ENCODE assay signal across 11 cellular contexts in genomic region chr21:32768530-32768929, GRCh38. TPM values are rescaled to one million over a fixed set of nuclear protein-coding genes. Genes with fewer than 3 reads are reported as not detected.
A peak's percentile ranks its signal among the peaks of the same experiment; 100 is the strongest.
DNase-seq lines count a peak whose midpoint lies in the region; ATAC-seq and TF ChIP-seq lines count a peak whose summit lies in the region.
"Had no signal": no experiment of that assay in that cellular context is flagged by ENCODE, and none has a peak within 500 bp of the region (broad histone marks: within the 10 kb centered on the region; RNA-seq: fewer than 3 reads in every experiment).

No MANE protein-coding gene starts in this region.

- no peak overlapping the region for H3K27ac ChIP-seq in CD4-positive, alpha-beta memory T cell (ENCODE audit: low read depth, low read length)
- H3K27ac ChIP-seq in HEK293 (ENCODE audit: extremely low read depth, low read depth, low read length), result no peak overlapping the region

- H3K4me1 ChIP-seq in CD4-positive, alpha-beta memory T cell (ENCODE audit: insufficient read depth, low read length), result peaks cover 70% of the 10 kb centered on the region
- H3K4me1 ChIP-seq in HEK293 (ENCODE audit: control insufficient read depth, insufficient read depth, low read length), result peaks cover 8% of the 10 kb centered on the region

- H3K36me3 Mint-ChIP-seq in CD4-positive, alpha-beta memory T cell, result peaks cover 37 to 59% of the 10 kb centered on the region in 2 donors
- H3K36me3 Mint-ChIP-seq in T-helper 17 cell (ENCODE audit: low read depth) (peaks cover 19% of the 10 kb centered on the region), mesothelial cell of epicardium (peaks cover 27% of the 10 kb centered on the region)

- no peak overlapping the region for H3K4me3 ChIP-seq in CD4-positive, alpha-beta memory T cell (ENCODE audit: low read length in 2 of 2)
- no peak overlapping the region for H3K4me3 ChIP-seq in HEK293 (ENCODE audit: low read depth, low read length)

- intact Hi-C loops in CD4-positive, alpha-beta memory T cell (cut with micrococcal nuclease), result no loop called here

- TF ChIP-seq CTCF in HEK293 (tag by site-specific recombination; IDR thresholded peaks at IDR 0.05) (no peak), mesothelial cell of epicardium (IDR thresholded peaks at IDR 0.05; ENCODE audit: unreplicated experiment) (no peak)

- POLR2A ChIA-PET in CD4-positive, alpha-beta memory T cell (lab: Charles Lee; ENCODE audit: partially characterized antibody), result no interaction called here
- POLR2A ChIA-PET in HEK293 (lab: Yijun Ruan, JAX), result no interaction called here

- H3K4me1 Mint-ChIP-seq in CD4-positive, alpha-beta memory T cell, result peaks cover 50 to 85% (median 68%) of the 10 kb centered on the region in 4 donors
- H3K4me1 Mint-ChIP-seq in T-helper 17 cell (peaks cover 60% of the 10 kb centered on the region), mesothelial cell of epicardium (peaks cover 46% of the 10 kb centered on the region)

- H3K27ac Mint-ChIP-seq in CD4-positive, alpha-beta memory T cell, result peak overlapping the region in 2 of 7 donors; percentile 79 to 97
- H3K27ac Mint-ChIP-seq in T-helper 17 cell (peak overlapping the region; percentile 37), mesothelial cell of epicardium (peak overlapping the region; percentile 9)

- peaks cover 0 to 3% of the 10 kb centered on the region in 2 donors for H3K27me3 Mint-ChIP-seq in CD4-positive, alpha-beta memory T cell
- H3K27me3 Mint-ChIP-seq in T-helper 17 cell (no peaks in the 10 kb centered on the region), mesothelial cell of epicardium (ENCODE audit: low read depth) (peaks cover 2% of the 10 kb centered on the region)

- DNase-seq in CD4-positive, alpha-beta memory T cell, result no peak
- DNase-seq in T-helper 17 cell (no peak), mesothelial cell of epicardium (ENCODE audit: low spot score in 2 of 2, unreplicated experiment in 2 of 2) (no peak), SW 1271 (lab: John Stamatoyannopoulos, UW) (no peak), Kasumi-1 (lab: John Stamatoyannopoulos, UW) (no peak), DMS53 (lab: John Stamatoyannopoulos, UW) (no peak)
- DNase-seq: erythroblast, NCI-H1105 had no signal

- ATAC-seq in T-helper 17 cell (no peak), GM19452 (IDR thresholded peaks at IDR 0.05; ENCODE audit: unreplicated experiment) (no peak)

- CTCF ChIA-PET in CD4-positive, alpha-beta memory T cell (lab: Charles Lee; ENCODE audit: partially characterized antibody), result no interaction called here
- CTCF ChIA-PET in HEK293 (lab: Yijun Ruan, JAX), result no interaction called here

- H3K36me3 ChIP-seq in CD4-positive, alpha-beta memory T cell (ENCODE audit: insufficient read depth, low read length), result peaks cover 14% of the 10 kb centered on the region
- peaks cover 41 to 59% of the 10 kb centered on the region in 2 experiments for H3K36me3 ChIP-seq in HEK293 (ENCODE audit: control insufficient read depth in 2 of 2, insufficient read depth in 1 of 2, low read length in 2 of 2)

- peaks cover 0 to 8% (median 3%) of the 10 kb centered on the region in 8 donors for H3K9me3 Mint-ChIP-seq in CD4-positive, alpha-beta memory T cell
- no peaks in the 10 kb centered on the region for H3K9me3 Mint-ChIP-seq in mesothelial cell of epicardium

- H3K4me3 Mint-ChIP-seq in CD4-positive, alpha-beta memory T cell, result peak overlapping the region in 6 of 8 donors; percentile 7 to 96 (median 21)
- peak overlapping the region; percentile 41 for H3K4me3 Mint-ChIP-seq in T-helper 17 cell
- H3K4me3 Mint-ChIP-seq in mesothelial cell of epicardium, result peak overlapping the region; percentile 99
- H3K4me3 Mint-ChIP-seq: central memory CD8-positive, alpha-beta T cell had no signal

- no peaks in the 10 kb centered on the region for H3K9me3 ChIP-seq in CD4-positive, alpha-beta memory T cell (ENCODE audit: control insufficient read depth in 1 of 2, low read length in 2 of 2)
- no peaks in the 10 kb centered on the region for H3K9me3 ChIP-seq in HEK293 (ENCODE audit: control insufficient read depth, insufficient read depth, low read depth, low read length)
- no peaks in the 10 kb centered on the region for H3K9me3 ChIP-seq in T-helper 17 cell (ENCODE audit: control insufficient read depth, low read length, poor library complexity, severe bottlenecking)

- H3K27me3 ChIP-seq in CD4-positive, alpha-beta memory T cell (ENCODE audit: insufficient read depth, low read length), result no peaks in the 10 kb centered on the region

TF ChIP-seq in HEK293, 187 proteins besides CTCF, POLR2A, EP300 and RAD21 (continues in another document):
- no peak for TF ChIP-seq ZNF785 (tag by site-specific recombination; IDR thresholded peaks at IDR 0.05)
- peak; percentile 26; the same call in 1 of the 2 replicates for TF ChIP-seq ZNF629 (tag by site-specific recombination; IDR thresholded peaks at IDR 0.05)
- TF ChIP-seq KLF10 (tag by site-specific recombination; IDR thresholded peaks at IDR 0.05), result no peak
- TF ChIP-seq ZNF513 (tag by site-specific recombination; IDR thresholded peaks at IDR 0.05), result no peak
- TF ChIP-seq ZNF302 (tag by site-specific recombination; IDR thresholded peaks at IDR 0.05; ENCODE audit: low read depth), result no peak
- TF ChIP-seq ZXDB (tag by site-specific recombination; IDR thresholded peaks at IDR 0.05), result peak; percentile 67
- TF ChIP-seq ZNF658 (tag by site-specific recombination; IDR thresholded peaks at IDR 0.05), result no peak
- no peak for TF ChIP-seq BCL11A (tag by site-specific recombination; IDR thresholded peaks at IDR 0.05; ENCODE audit: low read depth)
- no peak for TF ChIP-seq ZNF37A (tag by site-specific recombination; IDR thresholded peaks at IDR 0.05)
- TF ChIP-seq ZNF16 (tag by site-specific recombination; IDR thresholded peaks at IDR 0.05; ENCODE audit: low read depth), result no peak
- TF ChIP-seq ZBTB7A (tag by site-specific recombination; IDR thresholded peaks at IDR 0.05; ENCODE audit: low read depth), result no peak
- TF ChIP-seq ZNF501 (tag by site-specific recombination; IDR thresholded peaks at IDR 0.05), result no peak
- TF ChIP-seq INSM2 (tag by site-specific recombination; IDR thresholded peaks at IDR 0.05), result no peak
- TF ChIP-seq SP2 (tag by site-specific recombination; IDR thresholded peaks at IDR 0.05), result no peak
- TF ChIP-seq ZNF585B (tag by site-specific recombination; IDR thresholded peaks at IDR 0.05), result no peak
- TF ChIP-seq ZBTB11 (tag by site-specific recombination; conservative IDR thresholded peaks at IDR 0.05; ENCODE audit: low read depth), result no peak
- TF ChIP-seq REPIN1 (tag by site-specific recombination; IDR thresholded peaks at IDR 0.05; ENCODE audit: low read depth), result no peak

RNA-seq across cellular contexts. Expression of gene PAXBP1, which starts 3.0 kb away (rescaled TPM):
- 10 to 100 TPM; 72.8 to 75.1 TPM for total RNA-seq in CD4-positive, alpha-beta memory T cell
- polyA plus RNA-seq in CD4-positive, alpha-beta memory T cell, result 10 to 100 TPM in 1 of 2 donors, 1 to 10 TPM in 1; 5.5 to 14.8 TPM
- total RNA-seq in T-helper 17 cell (10 to 100 TPM; 53.8 to 61.8 TPM), mesothelial cell of epicardium (88.0 to 94.2 TPM (median 90.9 TPM) in 3 replicates)

RNA-seq across cellular contexts. Expression of gene SYNJ1, which starts 40.7 kb away (rescaled TPM):
- 10 to 100 TPM; 27.6 to 29.4 TPM for total RNA-seq in CD4-positive, alpha-beta memory T cell
- polyA plus RNA-seq in CD4-positive, alpha-beta memory T cell, result 1 to 10 TPM; 5.6 to 6.2 TPM
- total RNA-seq in T-helper 17 cell (10 to 100 TPM; 13.7 to 16.1 TPM), mesothelial cell of epicardium (7.2 to 8.9 TPM (median 8.6 TPM) in 3 replicates)

Comparison
In these comparisons a context has a peak if more than half of its experiments do, and no peak if none do; other contexts are left out.
1. H3K4me3 Mint-ChIP-seq: peak in every context shown above with its lines; median percentile 99 in mesothelial cell of epicardium; 41 in T-helper 17 cell; 21 in CD4-positive, alpha-beta memory T cell.